6 cellular contexts compared by ENCODE assay signal in genomic region chr1:155893389-155894142, GRCh38. TPM values are rescaled to one million over a fixed set of nuclear protein-coding genes. Genes with fewer than 3 reads are reported as not detected.
DNase-seq lines count a peak whose midpoint lies in the region; ATAC-seq and TF ChIP-seq lines count a peak whose summit lies in the region.

No MANE protein-coding gene starts in this region.

- TF ChIP-seq POLR2A in testis (IDR thresholded peaks at IDR 0.05): no peak

- intact Hi-C loops in Right ventricle myocardium superior (cut with DNase I): no loop called here
- intact Hi-C loops in cardiac septum (cut with DNase I): no loop called here
- intact Hi-C loops in testis (cut with DNase I; ENCODE audit: low total_unique reads): no loop called here

- H3K4me1 ChIP-seq in testis: no peaks in the 10 kb centered on the region

- no peak for TF ChIP-seq CTCF in fibroblast of mammary gland (conservative IDR thresholded peaks at IDR 0.05; ENCODE audit: control insufficient read depth, insufficient read depth, low read depth, low read length)
- no peak for TF ChIP-seq CTCF in testis (IDR thresholded peaks at IDR 0.05)

- H3K9me3 ChIP-seq in testis: no peaks in the 10 kb centered on the region

- peak overlapping the region; percentile 11 to 61 for H3K27ac ChIP-seq in testis

- ATAC-seq in Right ventricle myocardium superior (ENCODE audit: poor library complexity): peak; percentile 61

- DNase-seq in Right ventricle myocardium superior: no peak
- no peak for DNase-seq in cardiac septum (ENCODE audit: low spot score)
- DNase-seq in fibroblast of mammary gland (ENCODE audit: low read depth): peak; percentile 90
- no peak for DNase-seq in testis
- DNase-seq in ecto neural progenitor cell (ENCODE audit: low spot score): no peak
- DNase-seq in inferior parietal cortex (ENCODE audit: extremely low spot score): no peak

- H3K36me3 ChIP-seq in testis (ENCODE audit: low read depth, missing control alignments): no peaks in the 10 kb centered on the region

- 72 to 74% methylated on average over 10 of the region's 10 CpGs for WGBS in testis, 2 donors

- H3K4me3 ChIP-seq in fibroblast of mammary gland (ENCODE audit: control insufficient read depth, low read depth, low read length): no peak overlapping the region
- H3K4me3 ChIP-seq in testis: no peak overlapping the region

- H3K27me3 ChIP-seq in testis: no peaks in the 10 kb centered on the region

RNA-seq across cellular contexts. Expression of gene RIT1, which starts 17.6 kb away (rescaled TPM):
- total RNA-seq in Right ventricle myocardium superior: 19.0 TPM
- 26.2 TPM for total RNA-seq in cardiac septum
- 10 to 100 TPM; 26.1 to 31.1 TPM for total RNA-seq in testis
- polyA plus RNA-seq in testis (ENCODE audit: insufficient read depth, low read depth, low replicate concordance): 25.7 TPM

RNA-seq across cellular contexts. Expression of gene SYT11, which starts 34.2 kb away (rescaled TPM):
- total RNA-seq in Right ventricle myocardium superior (7.0 TPM), cardiac septum (24.4 TPM), testis (10 to 100 TPM; 17.9 to 19.7 TPM)
- 23.4 TPM for polyA plus RNA-seq in testis (ENCODE audit: insufficient read depth, low read depth, low replicate concordance)

RNA-seq across cellular contexts. Expression of gene GON4L, which starts 36.6 kb away (rescaled TPM):
- total RNA-seq in Right ventricle myocardium superior (17.9 TPM), cardiac septum (29.5 TPM), testis (100 to 1,000 TPM in 1 of 2 donors, 10 to 100 TPM in 1; 77.2 to 108 TPM)
- polyA plus RNA-seq in testis (ENCODE audit: insufficient read depth, low read depth, low replicate concordance): 36.4 TPM

RNA-seq across cellular contexts. Expression of gene KHDC4, which starts 40.6 kb away (rescaled TPM):
- total RNA-seq in Right ventricle myocardium superior: 22.5 TPM
- total RNA-seq in cardiac septum: 26.8 TPM
- total RNA-seq in testis: 10 to 100 TPM; 84.5 to 95.3 TPM
- 45.5 TPM for polyA plus RNA-seq in testis (ENCODE audit: insufficient read depth, low read depth, low replicate concordance)

RNA-seq across cellular contexts. Expression of gene RXFP4, which starts 47.9 kb away (rescaled TPM):
- total RNA-seq in Right ventricle myocardium superior: not detected
- total RNA-seq in cardiac septum: not detected
- 1 to 10 TPM in 1 of 2 donors, under 1 TPM in 1; 0.37 to 1.1 TPM for total RNA-seq in testis
- polyA plus RNA-seq in testis (ENCODE audit: insufficient read depth, low read depth, low replicate concordance): not detected
